In the genomic region with DNA sequence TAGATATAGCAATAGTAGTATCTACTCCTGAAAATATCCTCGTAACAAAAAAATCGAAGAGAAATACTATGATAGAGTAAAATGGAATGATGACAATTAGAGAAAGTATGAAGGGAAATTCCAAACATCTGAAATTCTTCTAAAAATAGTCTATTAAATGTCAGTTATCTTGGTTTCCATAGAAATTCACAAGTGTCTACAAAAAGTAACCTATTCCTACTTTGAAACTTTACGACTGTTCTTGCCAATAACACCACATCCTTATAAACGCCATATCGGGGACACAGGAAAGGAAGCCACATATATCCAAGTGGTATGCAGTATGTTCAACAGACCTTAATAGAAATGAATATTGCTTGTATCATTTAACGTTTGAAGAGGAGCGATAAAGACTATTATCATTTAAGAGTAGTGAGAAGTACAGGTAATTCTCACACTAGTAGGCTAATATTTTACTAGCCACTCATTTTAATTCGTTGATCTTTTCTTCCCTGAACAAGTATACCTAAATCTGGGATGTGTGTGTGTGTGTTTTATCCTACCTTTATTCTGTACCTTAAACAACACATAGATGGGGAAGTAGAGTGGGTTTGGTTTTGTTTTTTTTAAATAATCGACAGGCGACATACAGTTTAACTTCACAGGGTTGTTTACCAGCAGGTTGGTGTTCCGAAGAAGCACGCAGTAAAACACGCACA, we compare ENCODE assay signal across 1 cellular context.
TF ChIP-seq lines count a peak whose summit lies in the region.

No MANE protein-coding gene starts in this region.

TF ChIP-seq in neural cell, 6 proteins besides CTCF, POLR2A, EP300 and RAD21 (continued from another document):
- no peak for TF ChIP-seq SMC3 (conservative IDR thresholded peaks at IDR 0.05; ENCODE audit: poor library complexity)
- no peak for TF ChIP-seq EZH2 (IDR thresholded peaks at IDR 0.05; ENCODE audit: borderline replicate concordance, insufficient read depth, low read length, poor library complexity, severe bottlenecking)
- TF ChIP-seq TAF1 (IDR thresholded peaks at IDR 0.05; ENCODE audit: low read depth), result no peak
